In genomic region chr6:158686791-158687381, GRCh38 we compare ENCODE assay signal across 8 cellular contexts.
A peak's percentile ranks its signal among the peaks of the same experiment; 100 is the strongest.
DNase-seq lines count a peak whose midpoint lies in the region; ATAC-seq lines count a peak whose summit lies in the region.

No MANE protein-coding gene starts in this region.

- in situ Hi-C loops in HAP-1 (cut with MboI; ENCODE audit: low sequenced_read_pairs), result no loop called here

- H3K4me3 ChIP-seq in HAP-1, result no peak overlapping the region

- no peaks in the 10 kb centered on the region for H3K36me3 ChIP-seq in HAP-1 (replicated peaks)

- peak; percentile 34 for DNase-seq in GF-D8 (lab: John Stamatoyannopoulos, UW)
- DNase-seq in T-helper 1 cell, result peak in 4 of 5 donors; percentile 32 to 75 (median 38)
- peak; percentile 23 for DNase-seq in germinal center (ENCODE audit: low spot score)
- DNase-seq in LoVo (ENCODE audit: low spot score), result no peak
- DNase-seq in HAP-1 (ENCODE audit: low spot score in 2 of 2), result no peak
- DNase-seq in NCI-H446 (lab: John Stamatoyannopoulos, UW), result no peak
- no peak for DNase-seq in DMS79 (lab: John Stamatoyannopoulos, UW)

- peak; percentile 54 for ATAC-seq in HG02571 (IDR thresholded peaks at IDR 0.05; ENCODE audit: unreplicated experiment)

- no peaks in the 10 kb centered on the region for H3K4me1 ChIP-seq in HAP-1

- peaks cover 5% of the 10 kb centered on the region; the same call in 1 of the 2 replicates for H3K27me3 ChIP-seq in HAP-1 (ENCODE audit: low read depth)

- no peaks in the 10 kb centered on the region for H3K9me3 ChIP-seq in HAP-1

Comparison
In these comparisons a context has a peak if more than half of its experiments do, and no peak if none do; other contexts are left out.
1. DNase-seq: peak in GF-D8 (single experiment), T-helper 1 cell (4 of 5) and germinal center (single experiment); none in LoVo (single experiment), HAP-1 (0 of 2), NCI-H446 (0 of 2) and DMS79 (single experiment).